1 cellular context compared by ENCODE assay signal in the genomic region with DNA sequence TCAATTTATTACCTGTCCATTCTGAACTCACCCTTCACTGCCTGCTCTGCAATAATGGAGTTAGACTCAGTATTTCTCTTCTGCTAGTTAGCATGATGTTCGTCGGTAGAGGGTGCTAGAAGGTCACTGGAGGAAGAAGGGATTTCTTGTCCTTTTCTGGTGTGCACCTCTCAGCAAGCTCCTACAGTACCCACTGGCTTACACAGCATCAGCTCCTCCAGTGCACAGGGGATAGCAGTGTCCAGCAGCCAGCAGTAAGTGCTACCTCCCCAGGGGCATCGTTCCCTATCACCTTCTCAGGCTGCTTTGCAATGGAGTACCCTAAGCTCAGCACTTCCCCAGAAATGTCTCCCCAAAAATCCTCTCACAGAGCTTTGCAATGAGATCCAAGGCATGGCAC.
TF ChIP-seq lines count a peak whose summit lies in the region.

No MANE protein-coding gene starts in this region.

TF ChIP-seq in GM23338, 12 proteins besides CTCF, POLR2A, EP300 and RAD21 (continued from another document):
- no peak for TF ChIP-seq REST (IDR thresholded peaks at IDR 0.05; ENCODE audit: unreplicated experiment)
- TF ChIP-seq POLR2AphosphoS5 (IDR thresholded peaks at IDR 0.05; ENCODE audit: low read depth): no peak
- no peak for TF ChIP-seq CREB1 (CRISPR knock-in tag; IDR thresholded peaks at IDR 0.05; ENCODE audit: low read depth)
- TF ChIP-seq ZNF331 (CRISPR knock-in tag; IDR thresholded peaks at IDR 0.05; ENCODE audit: low read depth): no peak
- no peak for TF ChIP-seq STAT1 (IDR thresholded peaks at IDR 0.05; ENCODE audit: unreplicated experiment)
